ENCODE assay signal across 1 cellular context in genomic region chr1:162690672-162691434, GRCh38.
TF ChIP-seq lines count a peak whose summit lies in the region.

No MANE protein-coding gene starts in this region.

TF ChIP-seq in SK-N-SH, 30 proteins besides CTCF, POLR2A, EP300 and RAD21 (continued from another document):
- TF ChIP-seq EZH2phosphoT487 (IDR thresholded peaks at IDR 0.05; ENCODE audit: borderline replicate concordance, low read depth) (no peak), JUND (IDR thresholded peaks at IDR 0.05) (peak; percentile 80), GATA2 (CRISPR knock-in tag; IDR thresholded peaks at IDR 0.05) (no peak), MEF2A (IDR thresholded peaks at IDR 0.05; ENCODE audit: borderline replicate concordance, low read depth) (no peak; the same call in 1 of the 2 replicates), POLR2AphosphoS5 (IDR thresholded peaks at IDR 0.05; ENCODE audit: low read depth, low read length) (peak; percentile 49; the same call in 1 of the 2 replicates), SIN3A (IDR thresholded peaks at IDR 0.05; ENCODE audit: borderline replicate concordance, low read depth, low read length) (peak; percentile 62; the same call in 1 of the 2 replicates), YY1 (IDR thresholded peaks at IDR 0.05; ENCODE audit: low read depth) (no peak), NRF1 (IDR thresholded peaks at IDR 0.05; ENCODE audit: low read depth, low read length) (no peak), GABPA (IDR thresholded peaks at IDR 0.05; ENCODE audit: low read depth) (no peak), IRF3 (IDR thresholded peaks at IDR 0.05; ENCODE audit: low read depth, low read length) (no peak), SMC3 (IDR thresholded peaks at IDR 0.05; ENCODE audit: low read depth, low read length) (no peak), RXRA (IDR thresholded peaks at IDR 0.05; ENCODE audit: borderline replicate concordance, low read depth) (peak; percentile 70; the same call in 1 of the 2 replicates), ZBTB33 (IDR thresholded peaks at IDR 0.05; ENCODE audit: borderline replicate concordance, low read depth) (no peak)
- TF ChIP-seq, protein P1, sequence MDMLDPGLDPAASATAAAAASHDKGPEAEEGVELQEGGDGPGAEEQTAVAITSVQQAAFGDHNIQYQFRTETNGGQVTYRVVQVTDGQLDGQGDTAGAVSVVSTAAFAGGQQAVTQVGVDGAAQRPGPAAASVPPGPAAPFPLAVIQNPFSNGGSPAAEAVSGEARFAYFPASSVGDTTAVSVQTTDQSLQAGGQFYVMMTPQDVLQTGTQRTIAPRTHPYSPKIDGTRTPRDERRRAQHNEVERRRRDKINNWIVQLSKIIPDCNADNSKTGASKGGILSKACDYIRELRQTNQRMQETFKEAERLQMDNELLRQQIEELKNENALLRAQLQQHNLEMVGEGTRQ (IDR thresholded peaks at IDR 0.05; ENCODE audit: borderline replicate concordance, low read depth, low read length) = no peak
TF ChIP-seq in SK-N-SH: peak in this region for 12.
